In genomic region chr3:28022916-28023315, GRCh38 we compare ENCODE assay signal across 30 cellular contexts.
DNase-seq lines count a peak whose midpoint lies in the region; ATAC-seq, FAIRE-seq and TF ChIP-seq lines count a peak whose summit lies in the region.
"Had no signal": no experiment of that assay in that cellular context is flagged by ENCODE, and none has a peak within 500 bp of the region (broad histone marks: within the 10 kb centered on the region; RNA-seq: fewer than 3 reads in every experiment).

No MANE protein-coding gene starts in this region.

- SMC1A ChIA-PET in GM12878 (lab: Charles Lee; ENCODE audit: uncharacterized antibody, unreplicated experiment) = interaction anchor here (0.9 to 1.8 kb wide), 3 partner anchors 10 to 14 kb away, joined by 4 to 8 read pairs (median 4); no protein-coding TSS in a partner anchor

- in situ Hi-C loops in GM12878 (cut with MboI) = no loop called here

- BruUV-seq in GM12878 (replicated peaks; lab: Mats Ljungman, UMichigan) = no TSS peak

- POLR2A ChIA-PET in GM12878 (lab: Charles Lee) = interaction anchor here (1.8 kb wide), 1 partner anchor 10 kb away, joined by 4 read pairs; no protein-coding TSS in a partner anchor

- H3K36me3 ChIP-seq in GM12878 (ENCODE audit: control insufficient read depth in 2 of 2, insufficient read depth in 2 of 2, low read length in 1 of 2) (no peaks in the 10 kb centered on the region), tibial nerve (no peaks in the 10 kb centered on the region), mucosa of descending colon (ENCODE audit: low read depth) (no peaks in the 10 kb centered on the region)
- H3K36me3 ChIP-seq: BLaER1, gastroesophageal sphincter, ovary, spleen, uterus had no signal

- no peaks in the 10 kb centered on the region for H4K20me1 ChIP-seq in GM12878 (ENCODE audit: control insufficient read depth, insufficient read depth)
- H4K20me1 ChIP-seq: BLaER1 had no signal

- H2AFZ ChIP-seq in GM12878 (ENCODE audit: control insufficient read depth, low read depth, low read length) = no peak overlapping the region

- TF ChIP-seq RAD21 in GM12878 (IDR thresholded peaks at IDR 0.05; ENCODE audit: insufficient read depth, low read depth, low read length) = no peak

- no peak overlapping the region for H3K27ac ChIP-seq in GM12878 (ENCODE audit: control insufficient read depth, insufficient read depth)
- no peak overlapping the region for H3K27ac ChIP-seq in tibial nerve
- H3K27ac ChIP-seq: BLaER1, coronary artery, gastroesophageal sphincter, ovary, spleen, testis, uterus had no signal

- H3K9ac ChIP-seq in GM12878 (ENCODE audit: control insufficient read depth, insufficient read depth, low read length) = no peak overlapping the region
- H3K9ac ChIP-seq: BLaER1 had no signal

- H3K4me3 ChIP-seq in GM12878 = no peak overlapping the region
- H3K4me3 ChIP-seq in tibial nerve = no peak overlapping the region
- no peak overlapping the region for H3K4me3 ChIP-seq in mucosa of descending colon
- H3K4me3 ChIP-seq: BLaER1, coronary artery, gastroesophageal sphincter, ovary, spleen, testis, uterus had no signal

- 0% methylated on average over 3 of the region's 3 CpGs for WGBS in GM12878 (ENCODE audit: insufficient coverage, insufficient replicate concordance, low lambda C conversion rate, missing lambda C conversion rate)
- WGBS in tibial nerve, 2 donors = 78 to 79% methylated on average over 3 of the region's 3 CpGs

- H3K27me3 ChIP-seq in GM12878 (replicated peaks in 1 of 2; ENCODE audit: control insufficient read depth in 2 of 2, insufficient read depth in 2 of 2, low read length in 1 of 2) (no peaks in the 10 kb centered on the region), tibial nerve (no peaks in the 10 kb centered on the region)
- H3K27me3 ChIP-seq: BLaER1, gastroesophageal sphincter, ovary, spleen, testis, uterus had no signal

- FAIRE-seq in GM12878 (lab: Jason Lieb, UNC) = no peak
- FAIRE-seq: islet of Langerhans had no signal

- no peak for TF ChIP-seq CTCF in GM12878 (IDR thresholded peaks at IDR 0.05 in 2 of 3, conservative IDR thresholded peaks at IDR 0.05 in 1 of 3; ENCODE audit: control insufficient read depth in 2 of 3, extremely low read depth in 1 of 3, insufficient read depth in 1 of 3, low read depth in 3 of 3, low read length in 3 of 3)
- no peak for TF ChIP-seq CTCF in tibial nerve (IDR thresholded peaks at IDR 0.05)
- no peak for TF ChIP-seq CTCF in mucosa of descending colon (IDR thresholded peaks at IDR 0.05)

- intact Hi-C loops in GM12878 (cut with micrococcal nuclease; ENCODE audit: unreplicated experiment) = no loop called here
- intact Hi-C loops in head of caudate nucleus (cut with DNase I) = no loop called here
- intact Hi-C loops in mucosa of descending colon (cut with DNase I, micrococcal nuclease) = no loop called here

- no peak overlapping the region for H3K4me2 ChIP-seq in GM12878 (ENCODE audit: control insufficient read depth, insufficient read depth)
- H3K4me2 ChIP-seq: BLaER1 had no signal

- H3K79me2 ChIP-seq in GM12878 (ENCODE audit: control insufficient read depth, insufficient read depth, low read length) = no peaks in the 10 kb centered on the region

- RAD21 ChIA-PET in GM12878 (lab: Charles Lee; ENCODE audit: unreplicated experiment) = no interaction called here

- peak; percentile 48 for ATAC-seq in HG02759 (IDR thresholded peaks at IDR 0.05; ENCODE audit: unreplicated experiment)
- ATAC-seq in GM12878 = 0 out of 3 replicates have a peak, but pooled peaks have one; percentile 8
- ATAC-seq in HG03045 (IDR thresholded peaks at IDR 0.05; ENCODE audit: unreplicated experiment) = no peak
- no peak for ATAC-seq in mucosa of descending colon
- ATAC-seq: activated CD8-positive, alpha-beta memory T cell treated with anti-CD3 and anti-CD28 coated beads, Interleukin-2, amount 10 ng/mL, durations not matched to agents 7 days and 5 days; effector memory CD8-positive, alpha-beta T cell; gastroesophageal sphincter; WTC11 had no signal

- H3K9me3 ChIP-seq in GM12878 (replicated peaks; ENCODE audit: control insufficient read depth, insufficient read depth, low read length) (no peaks in the 10 kb centered on the region), tibial nerve (peaks cover 0 to 26% (median 0%) of the 10 kb centered on the region in 4 donors), mucosa of descending colon (peaks cover 13% of the 10 kb centered on the region)
- H3K9me3 ChIP-seq: ovary, testis, uterus had no signal

- TF ChIP-seq POLR2A in GM12878 (IDR thresholded peaks at IDR 0.05; ENCODE audit: low read depth, low read length) (no peak), tibial nerve (IDR thresholded peaks at IDR 0.05) (no peak)

- TF ChIP-seq EP300 in GM12878 (IDR thresholded peaks at IDR 0.05; ENCODE audit: borderline replicate concordance in 1 of 2, control insufficient read depth in 1 of 2, low read depth in 2 of 2, low read length in 2 of 2) (no peak), tibial nerve (IDR thresholded peaks at IDR 0.05) (no peak)

- CTCF ChIA-PET in GM12878 (lab: Yijun Ruan, JAX) = interaction anchor here (0.9 to 1.3 kb wide), 2 partner anchors 11 to 304 kb away, joined by 3 to 6 read pairs; no protein-coding TSS in a partner anchor

- no peaks in the 10 kb centered on the region; the same call in 1 of the 2 replicates for H3K4me1 ChIP-seq in GM12878 (ENCODE audit: control insufficient read depth, insufficient read depth, low read length)
- no peaks in the 10 kb centered on the region for H3K4me1 ChIP-seq in tibial nerve
- H3K4me1 ChIP-seq in mucosa of descending colon (ENCODE audit: low read depth) = no peaks in the 10 kb centered on the region
- H3K4me1 ChIP-seq: BLaER1, gastroesophageal sphincter, spleen, testis, uterus had no signal

- DNase-seq in AML-193 (lab: John Stamatoyannopoulos, UW) (peak; percentile 2 to 15), MV-4-11 (lab: John Stamatoyannopoulos, UW) (peak; percentile 62), GM12878 (ENCODE audit: low read depth, low spot score) (no peak), head of caudate nucleus (no peak), tibial nerve (ENCODE audit: low spot score in 2 of 2) (no peak), mucosa of descending colon (no peak)
- DNase-seq: activated CD4-positive, alpha-beta T cell treated with anti-CD3 and anti-CD28 coated beads, Interleukin-2, amount 50 U/mL, for 1 hour; activated CD8-positive, alpha-beta memory T cell treated with anti-CD3 and anti-CD28 coated beads, Interleukin-2, amount 10 ng/mL, durations not matched to agents 7 days and 5 days; activated naive CD4-positive, alpha-beta T cell treated with anti-CD3 and anti-CD28 coated beads, Interleukin-2, amount 50 U/mL, for 16 hours; amygdala; COR-L47; effector memory CD8-positive, alpha-beta T cell; MM.1S; NCI-H187; NCI-H526; ovary; spleen; stimulated activated CD4-positive, alpha-beta T cell treated with anti-CD3 and anti-CD28 coated beads, Interleukin-4, amount 100 ng/mL, for 4 hours; stimulated activated naive CD4-positive, alpha-beta T cell treated with Interleukin-2 at 50 U/mL for 16 hours; SW 1271; T1000; testis; uterus had no signal

TF ChIP-seq in GM12878, 131 proteins besides CTCF, POLR2A, EP300 and RAD21:
- TF ChIP-seq RBBP5 (conservative IDR thresholded peaks at IDR 0.05) (no peak), SPI1 (IDR thresholded peaks at IDR 0.05; ENCODE audit: borderline replicate concordance, insufficient read depth, low read depth, low read length) (peak; percentile 55; the same call in 1 of the 2 replicates), SUPT20H (IDR thresholded peaks at IDR 0.05; ENCODE audit: borderline replicate concordance, control insufficient read depth, low read depth, low read length) (no peak), CREB1 (IDR thresholded peaks at IDR 0.05; ENCODE audit: low read depth) (no peak), ZNF207 (IDR thresholded peaks at IDR 0.05; ENCODE audit: borderline replicate concordance) (no peak), SKIL (IDR thresholded peaks at IDR 0.05; ENCODE audit: low read depth, poor library complexity, severe bottlenecking) (no peak)
TF ChIP-seq in GM12878: peak in this region for 1.

Comparison
In these comparisons a context has a peak if more than half of its experiments do, and no peak if none do; other contexts are left out.
1. DNase-seq: peak in AML-193 (2 of 2) and MV-4-11 (single experiment); none in GM12878 (single experiment), head of caudate nucleus (0 of 42), tibial nerve (0 of 2) and mucosa of descending colon (0 of 3).
2. ATAC-seq: peak in HG02759 (single experiment) and GM12878 (single experiment); none in HG03045 (single experiment) and mucosa of descending colon (single experiment).